ENCODE assay signal across 1 cellular context in genomic region chrX:24657671-24658410, GRCh38.
TF ChIP-seq lines count a peak whose summit lies in the region.

No MANE protein-coding gene starts in this region.

TF ChIP-seq in HepG2, 621 proteins besides CTCF, POLR2A, EP300 and RAD21:
- TF ChIP-seq KDM6A (CRISPR knock-in tag; IDR thresholded peaks at IDR 0.05; ENCODE audit: low read depth) = no peak
- peak; percentile 66 to 88 for TF ChIP-seq MAFK (conservative IDR thresholded peaks at IDR 0.05 in 1 of 2, IDR thresholded peaks at IDR 0.05 in 1 of 2; ENCODE audit: low read length in 2 of 2)
- TF ChIP-seq MAFF (IDR thresholded peaks at IDR 0.05; ENCODE audit: low read depth, low read length) = peak; percentile 81
